14 cellular contexts compared by ENCODE assay signal in the genomic region with DNA sequence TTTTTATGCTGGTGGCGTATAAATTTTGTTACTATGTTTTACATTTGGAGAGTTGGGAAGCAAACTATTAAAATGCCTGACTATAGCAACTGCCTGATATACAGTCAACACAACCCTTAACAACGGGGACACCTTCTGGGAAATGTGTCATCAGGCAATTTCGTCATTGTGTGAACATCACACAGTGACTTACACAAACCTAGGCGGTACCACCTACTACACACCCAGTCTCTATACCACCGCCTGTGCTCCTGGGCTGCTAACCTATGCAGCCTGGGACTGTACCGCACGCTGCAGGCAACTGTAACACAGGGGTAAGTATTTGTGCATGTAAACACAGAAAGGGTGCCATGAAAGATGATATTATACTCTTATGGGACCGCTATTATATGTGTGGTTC. TPM values are rescaled to one million over a fixed set of nuclear protein-coding genes. Genes with fewer than 3 reads are reported as not detected.
A peak's percentile ranks its signal among the peaks of the same experiment; 100 is the strongest.
DNase-seq lines count a peak whose midpoint lies in the region; ATAC-seq and TF ChIP-seq lines count a peak whose summit lies in the region.
"Had no signal": no experiment of that assay in that cellular context is flagged by ENCODE, and none has a peak within 500 bp of the region (broad histone marks: within the 10 kb centered on the region; RNA-seq: fewer than 3 reads in every experiment).

No MANE protein-coding gene starts in this region.

- H3K4me3 ChIP-seq in mucosa of rectum (ENCODE audit: low read length in 2 of 2) (no peak overlapping the region), adrenal gland (no peak overlapping the region)
- H3K4me3 ChIP-seq: GM12878, MG63, skin epidermis had no signal

- peak; percentile 75 for DNase-seq in CD14-positive monocyte (ENCODE audit: low spot score)
- no peak for DNase-seq in Calu3
- DNase-seq in activated T-helper 1 cell treated with anti-CD3 and anti-CD28 coated beads, Interleukin-12 subunit alpha, Interleukin-12 subunit beta, Interleukin-2, Interleukin-4 antibody, amounts not matched to agents 30 ng/mL and 10 ng/mL and 1 ng/mL, durations not matched to agents 14 hours and 24 hours and 36 hours (ENCODE audit: low spot score), result no peak
- no peak for DNase-seq in adrenal gland
- DNase-seq in superior temporal gyrus (ENCODE audit: extremely low spot score), result no peak
- DNase-seq: MG63, NCI-H526 had no signal

- intact Hi-C loops in CD14-positive monocyte (cut with micrococcal nuclease) (loop anchor here in 1 of 2 donors (10.0 kb wide), 1 partner anchor 347 kb away; a partner anchor contains a TSS), Calu3 (cut with micrococcal nuclease; ENCODE audit: unreplicated experiment) (no loop called here), adrenal gland (cut with DNase I) (no loop called here)
- intact Hi-C loops in activated T-helper 1 cell treated with anti-CD3 and anti-CD28 coated beads, Interleukin-12 subunit alpha, Interleukin-12 subunit beta, Interleukin-2, Interleukin-4 antibody, amounts not matched to agents 30 ng/mL and 10 ng/mL and 1 ng/mL, durations not matched to agents 14 hours and 24 hours and 36 hours (cut with micrococcal nuclease), result no loop called here

- peaks cover 0 to 12% of the 10 kb centered on the region in 2 donors for H3K36me3 Mint-ChIP-seq in CD14-positive monocyte
- peaks cover 47% of the 10 kb centered on the region for H3K36me3 Mint-ChIP-seq in Calu3 (ENCODE audit: insufficient read depth, unreplicated experiment)
- no peaks in the 10 kb centered on the region for H3K36me3 Mint-ChIP-seq in activated T-helper 1 cell treated with anti-CD3 and anti-CD28 coated beads, Interleukin-12 subunit alpha, Interleukin-12 subunit beta, Interleukin-2, Interleukin-4 antibody, amounts not matched to agents 30 ng/mL and 10 ng/mL and 1 ng/mL, durations not matched to agents 14 hours and 24 hours and 36 hours (ENCODE audit: low read depth)

- 76 to 83% (median 79%) methylated on average over 8 of the region's 8 CpGs for WGBS in adrenal gland, 4 donors

- no peaks in the 10 kb centered on the region for H3K36me3 ChIP-seq in mucosa of rectum (ENCODE audit: control insufficient read depth in 2 of 2, insufficient read depth in 2 of 2, low read length in 2 of 2)
- H3K36me3 ChIP-seq in adrenal gland (replicated peaks in 1 of 2), result no peaks in the 10 kb centered on the region
- H3K36me3 ChIP-seq: MG63 had no signal

- H3K27me3 Mint-ChIP-seq in CD14-positive monocyte (ENCODE audit: low read depth in 3 of 3), result peaks cover 7 to 21% (median 14%) of the 10 kb centered on the region in 3 donors
- H3K27me3 Mint-ChIP-seq in Calu3 (ENCODE audit: unreplicated experiment), result no peaks in the 10 kb centered on the region
- no peaks in the 10 kb centered on the region for H3K27me3 Mint-ChIP-seq in activated T-helper 1 cell treated with anti-CD3 and anti-CD28 coated beads, Interleukin-12 subunit alpha, Interleukin-12 subunit beta, Interleukin-2, Interleukin-4 antibody, amounts not matched to agents 30 ng/mL and 10 ng/mL and 1 ng/mL, durations not matched to agents 14 hours and 24 hours and 36 hours (ENCODE audit: insufficient read depth)

- CTCF ChIA-PET in Calu3 (lab: Charles Lee), result interaction anchor here (0.6 to 1.1 kb wide), 2 partner anchors 65 to 84 kb away, joined by 3 to 13 read pairs; no protein-coding TSS in a partner anchor

- peak overlapping the region; percentile 60 to 72 for H3K9ac ChIP-seq in mucosa of rectum (ENCODE audit: low read depth in 1 of 2, low read length in 2 of 2)

- H3K27ac ChIP-seq in mucosa of rectum (ENCODE audit: low read depth in 2 of 2, low read length in 2 of 2), result peak overlapping the region; percentile 95 to 99
- no peak overlapping the region for H3K27ac ChIP-seq in adrenal gland
- H3K27ac ChIP-seq: epithelial cell of prostate had no signal

- no TSS peak for BruUV-seq in Calu3 (replicated peaks; lab: Mats Ljungman, UMichigan)

- ATAC-seq in GM18519 (IDR thresholded peaks at IDR 0.05; ENCODE audit: low FRiP score, unreplicated experiment) (no peak), GM21619 (IDR thresholded peaks at IDR 0.05; ENCODE audit: unreplicated experiment) (no peak)
- ATAC-seq: GM12878 had no signal

- no peaks in the 10 kb centered on the region for H3K9me3 ChIP-seq in mucosa of rectum (ENCODE audit: control insufficient read depth in 2 of 2, low read length in 2 of 2)
- no peaks in the 10 kb centered on the region for H3K9me3 ChIP-seq in adrenal gland (replicated peaks in 1 of 3)
- H3K9me3 ChIP-seq: MG63 had no signal

- H3K4me1 ChIP-seq in mucosa of rectum (ENCODE audit: control insufficient read depth in 2 of 2, insufficient read depth in 2 of 2, low read length in 2 of 2) (peaks cover 48 to 51% of the 10 kb centered on the region in 2 donors), adrenal gland (replicated peaks in 1 of 2) (no peaks in the 10 kb centered on the region)

- H3K4me3 Mint-ChIP-seq in CD14-positive monocyte (no peak overlapping the region), Calu3 (ENCODE audit: low read depth, unreplicated experiment) (no peak overlapping the region)
- no peak overlapping the region for H3K4me3 Mint-ChIP-seq in activated T-helper 1 cell treated with anti-CD3 and anti-CD28 coated beads, Interleukin-12 subunit alpha, Interleukin-12 subunit beta, Interleukin-2, Interleukin-4 antibody, amounts not matched to agents 30 ng/mL and 10 ng/mL and 1 ng/mL, durations not matched to agents 14 hours and 24 hours and 36 hours

- H3K4me1 Mint-ChIP-seq in CD14-positive monocyte (peaks cover 49% of the 10 kb centered on the region), Calu3 (ENCODE audit: low read depth, unreplicated experiment) (peaks cover 71% of the 10 kb centered on the region)
- peaks cover 16% of the 10 kb centered on the region for H3K4me1 Mint-ChIP-seq in activated T-helper 1 cell treated with anti-CD3 and anti-CD28 coated beads, Interleukin-12 subunit alpha, Interleukin-12 subunit beta, Interleukin-2, Interleukin-4 antibody, amounts not matched to agents 30 ng/mL and 10 ng/mL and 1 ng/mL, durations not matched to agents 14 hours and 24 hours and 36 hours (ENCODE audit: low read depth)

- H3K27ac Mint-ChIP-seq in CD14-positive monocyte (peak overlapping the region; percentile 57 to 91 (median 83)), Calu3 (ENCODE audit: unreplicated experiment) (peak overlapping the region; percentile 89)
- peak overlapping the region; percentile 53 for H3K27ac Mint-ChIP-seq in activated T-helper 1 cell treated with anti-CD3 and anti-CD28 coated beads, Interleukin-12 subunit alpha, Interleukin-12 subunit beta, Interleukin-2, Interleukin-4 antibody, amounts not matched to agents 30 ng/mL and 10 ng/mL and 1 ng/mL, durations not matched to agents 14 hours and 24 hours and 36 hours

- H3K9me3 Mint-ChIP-seq in CD14-positive monocyte (no peaks in the 10 kb centered on the region), Calu3 (ENCODE audit: low read depth, unreplicated experiment) (no peaks in the 10 kb centered on the region)
- H3K9me3 Mint-ChIP-seq in activated T-helper 1 cell treated with anti-CD3 and anti-CD28 coated beads, Interleukin-12 subunit alpha, Interleukin-12 subunit beta, Interleukin-2, Interleukin-4 antibody, amounts not matched to agents 30 ng/mL and 10 ng/mL and 1 ng/mL, durations not matched to agents 14 hours and 24 hours and 36 hours, result no peaks in the 10 kb centered on the region

- no peak for TF ChIP-seq POLR2A in adrenal gland (IDR thresholded peaks at IDR 0.05)

- no peak for TF ChIP-seq CTCF in CD14-positive monocyte (IDR thresholded peaks at IDR 0.05)
- TF ChIP-seq CTCF in Calu3 (IDR thresholded peaks at IDR 0.05; ENCODE audit: unreplicated experiment), result no peak
- no peak for TF ChIP-seq CTCF in adrenal gland (IDR thresholded peaks at IDR 0.05)

- no peaks in the 10 kb centered on the region for H3K27me3 ChIP-seq in mucosa of rectum (ENCODE audit: control insufficient read depth in 2 of 2, insufficient read depth in 2 of 2, low read length in 2 of 2)
- no peaks in the 10 kb centered on the region for H3K27me3 ChIP-seq in adrenal gland

RNA-seq across cellular contexts. Expression of a gene that starts 1.3 kb away (rescaled TPM):
- polyA plus RNA-seq in CD14-positive monocyte (not detected), adrenal gland (under 1 TPM; 0.08 to 0.13 (median 0.10) TPM)
- total RNA-seq in Calu3 (2022) (7.8 and 13.3 TPM in 2 replicates), adrenal gland (under 1 TPM in 6 of 8 donors, not detected in 2; under 0.01 to 0.39 (median 0.26) TPM)
- total RNA-seq in activated T-helper 1 cell treated with anti-CD3 and anti-CD28 coated beads, Interleukin-12 subunit alpha, Interleukin-12 subunit beta, Interleukin-2, Interleukin-4 antibody, amounts not matched to agents 30 ng/mL and 10 ng/mL and 1 ng/mL, durations not matched to agents 14 hours and 24 hours and 36 hours, result 0.08 and 0.42 TPM in 2 replicates
- total RNA-seq: myocyte had no signal

RNA-seq across cellular contexts. Expression of a gene that starts 10.6 kb away (rescaled TPM):
- polyA plus RNA-seq in CD14-positive monocyte (1 to 10 TPM; 1.9 to 3.1 TPM), adrenal gland (10 to 100 TPM in 2 of 3 donors, 1 to 10 TPM in 1; 5.3 to 43.1 (median 16.4) TPM)
- total RNA-seq in Calu3 (2022) (76.9 and 82.3 TPM in 2 replicates), adrenal gland (10 to 100 TPM; 13.5 to 65.7 (median 25.8) TPM)
- 78.0 and 80.3 TPM in 2 replicates for total RNA-seq in activated T-helper 1 cell treated with anti-CD3 and anti-CD28 coated beads, Interleukin-12 subunit alpha, Interleukin-12 subunit beta, Interleukin-2, Interleukin-4 antibody, amounts not matched to agents 30 ng/mL and 10 ng/mL and 1 ng/mL, durations not matched to agents 14 hours and 24 hours and 36 hours

Comparison
In these comparisons a context has a peak if more than half of its experiments do, and no peak if none do; other contexts are left out.
1. H3K27ac ChIP-seq: peak in mucosa of rectum (2 of 2); none in adrenal gland (0 of 5).
2. Peak in every context shown above with its lines, with median percentiles within 50 percentile points of each other: H3K27ac Mint-ChIP-seq.